33 cellular contexts compared by ENCODE assay signal in genomic region chr2:193279361-193279760, GRCh38.
"Had no signal": no experiment of that assay in that cellular context is flagged by ENCODE, and none has a peak within 500 bp of the region (broad histone marks: within the 10 kb centered on the region; RNA-seq: fewer than 3 reads in every experiment).

No MANE protein-coding gene starts in this region.

- FAIRE-seq: astrocyte, bronchial epithelial cell, colon had no signal

- H3K4me3 ChIP-seq: adrenal gland, ascending aorta, body of pancreas, breast epithelium, cardiac muscle cell, colonic mucosa had no signal

- H3K4me1 ChIP-seq: adrenal gland, ascending aorta, body of pancreas, breast epithelium, colonic mucosa had no signal

- H3K36me3 ChIP-seq: adrenal gland, ascending aorta, brain microvascular endothelial cell, breast epithelium, cardiac muscle cell, colonic mucosa had no signal

- H3K27me3 ChIP-seq: adrenal gland, ascending aorta, body of pancreas, brain microvascular endothelial cell, breast epithelium, cardiac muscle cell, colonic mucosa had no signal

- DNase-seq: activated effector memory CD4-positive, alpha-beta T cell treated with anti-CD3 and anti-CD28 coated beads, Interleukin-2, amount 50 U/mL, for 16 hours; activated effector memory CD4-positive, alpha-beta T cell treated with Interleukin-2 at 50 U/mL for 16 hours; activated gamma-delta T cell; activated gamma-delta T cell treated with Interleukin-2 at 50 U/mL for 16 hours; activated naive CD4-positive, alpha-beta T cell; activated naive CD4-positive, alpha-beta T cell treated with anti-CD3 and anti-CD28 coated beads for 36 hours; activated naive CD4-positive, alpha-beta T cell treated with anti-CD3 and anti-CD28 coated beads, Interleukin-2, amount 10 ng/mL, durations not matched to agents 7 days and 5 days; activated naive CD4-positive, alpha-beta T cell treated with anti-CD3 and anti-CD28 coated beads, Interleukin-2, amount 50 U/mL, for 16 hours; activated naive CD4-positive, alpha-beta T cell treated with Interleukin-2 at 50 U/mL for 16 hours; activated naive CD8-positive, alpha-beta T cell treated with anti-CD3 and anti-CD28 coated beads for 36 hours; activated naive CD8-positive, alpha-beta T cell treated with anti-CD3 and anti-CD28 coated beads, Interleukin-2, amount 10 ng/mL, durations not matched to agents 7 days and 5 days; activated naive CD8-positive, alpha-beta T cell treated with anti-CD3 and anti-CD28 coated beads, Interleukin-2, amount 50 U/mL, for 24 hours; activated T-cell treated with anti-CD3 and anti-CD28 coated beads, Interleukin-2, amount 50 U/mL, for 4 hours; activated T-cell treated with anti-CD3 and anti-CD28 coated beads, Interleukin-2, amount 50 U/mL, for 48 hours; activated T-cell treated with anti-CD3 and anti-CD28 coated beads, Interleukin-2, amount 50 U/mL, for 72 hours; adrenal gland; amniotic stem cell; amygdala; anterior cingulate cortex; aorta; body of pancreas; brain microvascular endothelial cell; central memory CD4-positive, alpha-beta T cell; cerebellar nuclear complex; colonic mucosa had no signal

- H3K9me3 ChIP-seq: adrenal gland, ascending aorta, body of pancreas, breast epithelium, colonic mucosa had no signal

- ATAC-seq: activated naive CD4-positive, alpha-beta T cell treated with anti-CD3 and anti-CD28 coated beads, Interleukin-2, amount 50 U/mL, for 72 hours; activated naive CD8-positive, alpha-beta T cell treated with anti-CD3 and anti-CD28 coated beads, Interleukin-2, amount 50 U/mL, for 24 hours; activated T-cell treated with anti-CD3 and anti-CD28 coated beads, Interleukin-2, amount 50 U/mL, for 4 hours; activated T-cell treated with anti-CD3 and anti-CD28 coated beads, Interleukin-2, amount 50 U/mL, for 72 hours; activated T-helper 17 cell treated with anti-CD3 and anti-CD28 coated beads, Interleukin-2, amount 50 U/mL, for 72 hours; body of pancreas had no signal

- H3K27ac ChIP-seq: adrenal gland, ascending aorta, body of pancreas, brain microvascular endothelial cell, breast epithelium, cardiac muscle cell, colonic mucosa had no signal
